ENCODE assay signal across 8 cellular contexts in genomic region chr1:155320252-155320651, GRCh38. TPM values are rescaled to one million over a fixed set of nuclear protein-coding genes. Genes with fewer than 3 reads are reported as not detected.
DNase-seq lines count a peak whose midpoint lies in the region; ATAC-seq, FAIRE-seq and TF ChIP-seq lines count a peak whose summit lies in the region.

No MANE protein-coding gene starts in this region.

- H3K9me3 ChIP-seq in astrocyte (ENCODE audit: insufficient read depth, low read depth, low read length): no peaks in the 10 kb centered on the region
- H3K9me3 ChIP-seq in keratinocyte (ENCODE audit: control insufficient read depth, low read depth, low read length): no peaks in the 10 kb centered on the region
- no peaks in the 10 kb centered on the region for H3K9me3 ChIP-seq in stomach smooth muscle (ENCODE audit: control insufficient read depth in 2 of 2, low read length in 2 of 2)

- H2AFZ ChIP-seq in astrocyte (ENCODE audit: low read depth, low read length): no peak overlapping the region
- no peak overlapping the region for H2AFZ ChIP-seq in keratinocyte (ENCODE audit: control insufficient read depth, low read length)

- peak overlapping the region; percentile 72 for H3K4me3 ChIP-seq in astrocyte (ENCODE audit: insufficient read depth, low read depth, low read length)
- H3K4me3 ChIP-seq in keratinocyte (ENCODE audit: control insufficient read depth in 2 of 3, extremely low read depth in 1 of 3, insufficient read depth in 2 of 3, low read depth in 1 of 3, low read length in 3 of 3): no peak overlapping the region
- H3K4me3 ChIP-seq in stomach smooth muscle (ENCODE audit: low read length in 2 of 2): peak overlapping the region; percentile 73 to 91

- H3K27me3 ChIP-seq in astrocyte (ENCODE audit: insufficient read depth, low read length): no peaks in the 10 kb centered on the region
- no peaks in the 10 kb centered on the region for H3K27me3 ChIP-seq in keratinocyte (ENCODE audit: control insufficient read depth, extremely low read depth, insufficient read depth, low read length)
- no peaks in the 10 kb centered on the region for H3K27me3 ChIP-seq in stomach smooth muscle (ENCODE audit: control insufficient read depth in 1 of 2, insufficient read depth in 2 of 2, low read length in 2 of 2)

- peaks cover 29% of the 10 kb centered on the region for H3K36me3 Mint-ChIP-seq in T-helper 2 cell treated with Interferon-gamma antibody and Interleukin-4, amounts not matched to agents 5 μg/mL and 100 μg/mL, for 36 hours (ENCODE audit: low read depth)
- H3K36me3 Mint-ChIP-seq in astrocyte (ENCODE audit: low read depth, unreplicated experiment): peaks cover 7% of the 10 kb centered on the region

- peak overlapping the region; percentile 68 for H3K27ac Mint-ChIP-seq in T-helper 2 cell treated with Interferon-gamma antibody and Interleukin-4, amounts not matched to agents 5 μg/mL and 100 μg/mL, for 36 hours
- no peak overlapping the region for H3K27ac Mint-ChIP-seq in astrocyte (ENCODE audit: unreplicated experiment)

- H3K27ac ChIP-seq in astrocyte (ENCODE audit: low read depth, low read length): no peak overlapping the region
- no peak overlapping the region for H3K27ac ChIP-seq in keratinocyte (ENCODE audit: control insufficient read depth, insufficient read depth, low read length)
- peak overlapping the region; percentile 88 for H3K27ac ChIP-seq in stomach smooth muscle (ENCODE audit: low read length)

- H3K4me1 Mint-ChIP-seq in T-helper 2 cell treated with Interferon-gamma antibody and Interleukin-4, amounts not matched to agents 5 μg/mL and 100 μg/mL, for 36 hours (ENCODE audit: low read depth): peaks cover 32% of the 10 kb centered on the region
- H3K4me1 Mint-ChIP-seq in astrocyte (ENCODE audit: low read depth, unreplicated experiment): peaks cover 7% of the 10 kb centered on the region

- dilution Hi-C loops in keratinocyte (cut with MboI; ENCODE audit: extremely low pct_ligation_motif_present, low sequenced_read_pairs): no loop called here

- no peaks in the 10 kb centered on the region for H3K9me3 Mint-ChIP-seq in T-helper 2 cell treated with Interferon-gamma antibody and Interleukin-4, amounts not matched to agents 5 μg/mL and 100 μg/mL, for 36 hours
- H3K9me3 Mint-ChIP-seq in astrocyte (ENCODE audit: unreplicated experiment): no peaks in the 10 kb centered on the region

- TF ChIP-seq CTCF in astrocyte (IDR thresholded peaks at IDR 0.05; ENCODE audit: insufficient read depth, low read depth, low read length) (no peak), keratinocyte (optimal IDR thresholded peaks at IDR 0.05 in 1 of 3, IDR thresholded peaks at IDR 0.05 in 1 of 3, conservative IDR thresholded peaks at IDR 0.05 in 1 of 3; ENCODE audit: extremely low read depth in 1 of 3, insufficient read depth in 2 of 3, low read length in 3 of 3) (no peak)

- peak overlapping the region; percentile 99 for H3K4me2 ChIP-seq in astrocyte (ENCODE audit: low read length)
- peak overlapping the region; percentile 41 for H3K4me2 ChIP-seq in keratinocyte (ENCODE audit: control insufficient read depth, extremely low read depth, insufficient read depth, low read depth, low read length)

- peak overlapping the region; percentile 68 for H3K4me3 Mint-ChIP-seq in T-helper 2 cell treated with Interferon-gamma antibody and Interleukin-4, amounts not matched to agents 5 μg/mL and 100 μg/mL, for 36 hours
- H3K4me3 Mint-ChIP-seq in astrocyte (ENCODE audit: unreplicated experiment): peak overlapping the region; percentile 87

- H3K36me3 ChIP-seq in astrocyte (ENCODE audit: insufficient read depth, low read length): peaks cover 14% of the 10 kb centered on the region
- peaks cover 27 to 33% of the 10 kb centered on the region in 2 experiments for H3K36me3 ChIP-seq in keratinocyte (ENCODE audit: control insufficient read depth in 2 of 2, extremely low read depth in 1 of 2, insufficient read depth in 2 of 2, low read length in 2 of 2)
- H3K36me3 ChIP-seq in stomach smooth muscle (ENCODE audit: control insufficient read depth in 2 of 2, insufficient read depth in 2 of 2, low read length in 2 of 2): peaks cover 3 to 6% of the 10 kb centered on the region in 2 donors

- no peaks in the 10 kb centered on the region for H3K9me1 ChIP-seq in keratinocyte (ENCODE audit: control insufficient read depth, extremely low read depth, insufficient read depth, low read length)

- ATAC-seq in GM21619 (IDR thresholded peaks at IDR 0.05; ENCODE audit: unreplicated experiment): no peak

- no peak for DNase-seq in T-helper 2 cell treated with Interferon-gamma antibody and Interleukin-4, amounts not matched to agents 5 μg/mL and 100 μg/mL, for 36 hours (ENCODE audit: low spot score)
- no peak for DNase-seq in T-helper 2 cell
- DNase-seq in astrocyte (ENCODE audit: low read depth): no peak
- no peak for DNase-seq in keratinocyte (ENCODE audit: low read depth, low spot score)
- DNase-seq in NCI-H187 treated with DMSO at 0.1 percent for 48 hours (lab: John Stamatoyannopoulos, UW): no peak
- no peak for DNase-seq in DMS79 treated with DMSO at 0.1 percent for 48 hours (lab: John Stamatoyannopoulos, UW)

- no peak for FAIRE-seq in astrocyte (lab: Jason Lieb, UNC)
- no peak for FAIRE-seq in keratinocyte (lab: Jason Lieb, UNC)

- H3K79me2 ChIP-seq in astrocyte (ENCODE audit: insufficient read depth, low read length) (peaks cover 16% of the 10 kb centered on the region), keratinocyte (ENCODE audit: control insufficient read depth, insufficient read depth, low read length) (peaks cover 5% of the 10 kb centered on the region)

- no peaks in the 10 kb centered on the region for H3K27me3 Mint-ChIP-seq in T-helper 2 cell treated with Interferon-gamma antibody and Interleukin-4, amounts not matched to agents 5 μg/mL and 100 μg/mL, for 36 hours (ENCODE audit: low read depth)
- H3K27me3 Mint-ChIP-seq in astrocyte (ENCODE audit: low read depth, unreplicated experiment): no peaks in the 10 kb centered on the region

- peak overlapping the region; percentile 78 for H3K9ac ChIP-seq in astrocyte (ENCODE audit: low read length)
- H3K9ac ChIP-seq in keratinocyte (ENCODE audit: control insufficient read depth, extremely low read depth, insufficient read depth, low read length): no peak overlapping the region
- peak overlapping the region; percentile 62 to 71 for H3K9ac ChIP-seq in stomach smooth muscle (ENCODE audit: low read length in 2 of 2)

- H4K20me1 ChIP-seq in astrocyte (ENCODE audit: insufficient read depth, low read length) (peaks cover 28% of the 10 kb centered on the region), keratinocyte (ENCODE audit: control insufficient read depth, extremely low read depth, insufficient read depth, low read length) (peaks cover 26% of the 10 kb centered on the region)

- H3K4me1 ChIP-seq in astrocyte (ENCODE audit: insufficient read depth, low read length) (peaks cover 27% of the 10 kb centered on the region), keratinocyte (ENCODE audit: control insufficient read depth, extremely low read depth, insufficient read depth, low read length) (peaks cover 8% of the 10 kb centered on the region), stomach smooth muscle (ENCODE audit: control insufficient read depth, insufficient read depth, low read length) (peaks cover 46% of the 10 kb centered on the region)

RNA-seq across cellular contexts. Expression of gene RUSC1, which starts 0.4 kb away (rescaled TPM):
- 48.0 and 48.7 TPM in 2 replicates for total RNA-seq in astrocyte
- polyA plus RNA-seq in keratinocyte: 32.4 to 40.3 TPM (median 32.8 TPM) in 3 replicates
- polyA plus RNA-seq in keratinocyte (2011; ENCODE audit: low read depth): 6.3 TPM
- polyA plus RNA-seq in keratinocyte (2011; cell fraction: cytosol; rRNA removed): 30.5 and 36.2 TPM in 2 replicates
- 61.0 and 78.5 TPM in 2 replicates for polyA plus RNA-seq in keratinocyte (2011; cell fraction: nucleus; rRNA removed)
- polyA plus RNA-seq in keratinocyte (2012; ENCODE audit: low replicate concordance): 21.8 and 33.9 TPM in 2 replicates
- polyA minus RNA-seq in keratinocyte: 22.4 to 42.9 TPM (median 29.8 TPM) in 3 replicates
- polyA minus RNA-seq in keratinocyte (2011; cell fraction: cytosol; rRNA and poly(A)+ RNA removed): 38.6 TPM
- polyA minus RNA-seq in keratinocyte (2011; cell fraction: nucleus; rRNA and poly(A)+ RNA removed): 20.0 and 22.3 TPM in 2 replicates

RNA-seq across cellular contexts. Expression of gene FDPS, which starts 11.6 kb away (rescaled TPM):
- total RNA-seq in astrocyte: 153 and 217 TPM in 2 replicates
- 669 to 898 TPM (median 821 TPM) in 3 replicates for polyA plus RNA-seq in keratinocyte
- 124 TPM for polyA plus RNA-seq in keratinocyte (2011; ENCODE audit: low read depth)
- 608 and 610 TPM in 2 replicates for polyA plus RNA-seq in keratinocyte (2011; cell fraction: cytosol; rRNA removed)
- 923 and 1,085 TPM in 2 replicates for polyA plus RNA-seq in keratinocyte (2011; cell fraction: nucleus; rRNA removed)
- polyA plus RNA-seq in keratinocyte (2012; ENCODE audit: low replicate concordance): 213 and 963 TPM in 2 replicates
- 315 to 366 TPM (median 363 TPM) in 3 replicates for polyA minus RNA-seq in keratinocyte
- polyA minus RNA-seq in keratinocyte (2011; cell fraction: cytosol; rRNA and poly(A)+ RNA removed): 264 TPM
- polyA minus RNA-seq in keratinocyte (2011; cell fraction: nucleus; rRNA and poly(A)+ RNA removed): 237 and 276 TPM in 2 replicates

RNA-seq across cellular contexts. Expression of gene PKLR, which starts 19.0 kb away (rescaled TPM):
- not detected in 2 replicates for total RNA-seq in astrocyte
- polyA plus RNA-seq in keratinocyte: 0.03 to 0.04 TPM in 2 of 3 replicates, not detected in the other
- polyA plus RNA-seq in keratinocyte (2011; ENCODE audit: low read depth): not detected
- polyA plus RNA-seq in keratinocyte (2011; cell fraction: cytosol; rRNA removed): 0.03 and 0.05 TPM in 2 replicates
- polyA plus RNA-seq in keratinocyte (2011; cell fraction: nucleus; rRNA removed): 0.05 TPM in 1 of 2 replicates, not detected in the other
- polyA plus RNA-seq in keratinocyte (2012; ENCODE audit: low replicate concordance): 0.11 TPM in 1 of 2 replicates, not detected in the other
- 0.06 TPM in 1 of 3 replicates, not detected in the others for polyA minus RNA-seq in keratinocyte
- not detected for polyA minus RNA-seq in keratinocyte (2011; cell fraction: cytosol; rRNA and poly(A)+ RNA removed)
- polyA minus RNA-seq in keratinocyte (2011; cell fraction: nucleus; rRNA and poly(A)+ RNA removed): not detected in 2 replicates

RNA-seq across cellular contexts. Expression of gene HCN3, which starts 43.0 kb away (rescaled TPM):
- 3.4 and 3.6 TPM in 2 replicates for total RNA-seq in astrocyte
- polyA plus RNA-seq in keratinocyte: 2.9 to 4.8 TPM (median 3.0 TPM) in 3 replicates
- 1.3 TPM for polyA plus RNA-seq in keratinocyte (2011; ENCODE audit: low read depth)
- 1.4 and 1.5 TPM in 2 replicates for polyA plus RNA-seq in keratinocyte (2011; cell fraction: cytosol; rRNA removed)
- polyA plus RNA-seq in keratinocyte (2011; cell fraction: nucleus; rRNA removed): 19.9 and 21.8 TPM in 2 replicates
- 1.2 and 1.9 TPM in 2 replicates for polyA plus RNA-seq in keratinocyte (2012; ENCODE audit: low replicate concordance)
- polyA minus RNA-seq in keratinocyte: 4.9 to 6.6 TPM (median 5.9 TPM) in 3 replicates
- 1.9 TPM for polyA minus RNA-seq in keratinocyte (2011; cell fraction: cytosol; rRNA and poly(A)+ RNA removed)
- 3.4 and 5.6 TPM in 2 replicates for polyA minus RNA-seq in keratinocyte (2011; cell fraction: nucleus; rRNA and poly(A)+ RNA removed)

RNA-seq across cellular contexts. Expression of gene CLK2, which starts 46.9 kb away (rescaled TPM):
- 31.7 and 36.1 TPM in 2 replicates for total RNA-seq in astrocyte
- polyA plus RNA-seq in keratinocyte: 42.1 to 45.3 TPM (median 43.1 TPM) in 3 replicates
- polyA plus RNA-seq in keratinocyte (2011; ENCODE audit: low read depth): 20.3 TPM
- polyA plus RNA-seq in keratinocyte (2011; cell fraction: cytosol; rRNA removed): 14.0 and 15.8 TPM in 2 replicates
- 141 and 160 TPM in 2 replicates for polyA plus RNA-seq in keratinocyte (2011; cell fraction: nucleus; rRNA removed)
- polyA plus RNA-seq in keratinocyte (2012; ENCODE audit: low replicate concordance): 23.4 and 26.4 TPM in 2 replicates
- 26.4 to 66.1 TPM (median 42.9 TPM) in 3 replicates for polyA minus RNA-seq in keratinocyte
- polyA minus RNA-seq in keratinocyte (2011; cell fraction: cytosol; rRNA and poly(A)+ RNA removed): 20.3 TPM
- 24.1 and 33.3 TPM in 2 replicates for polyA minus RNA-seq in keratinocyte (2011; cell fraction: nucleus; rRNA and poly(A)+ RNA removed)

Comparison
In these comparisons a context has a peak if more than half of its experiments do, and no peak if none do; other contexts are left out.
1. H3K4me3 ChIP-seq: peak in astrocyte (single experiment) and stomach smooth muscle (2 of 2); none in keratinocyte (0 of 3).